25 cellular contexts compared by ENCODE assay signal in the genomic region with DNA sequence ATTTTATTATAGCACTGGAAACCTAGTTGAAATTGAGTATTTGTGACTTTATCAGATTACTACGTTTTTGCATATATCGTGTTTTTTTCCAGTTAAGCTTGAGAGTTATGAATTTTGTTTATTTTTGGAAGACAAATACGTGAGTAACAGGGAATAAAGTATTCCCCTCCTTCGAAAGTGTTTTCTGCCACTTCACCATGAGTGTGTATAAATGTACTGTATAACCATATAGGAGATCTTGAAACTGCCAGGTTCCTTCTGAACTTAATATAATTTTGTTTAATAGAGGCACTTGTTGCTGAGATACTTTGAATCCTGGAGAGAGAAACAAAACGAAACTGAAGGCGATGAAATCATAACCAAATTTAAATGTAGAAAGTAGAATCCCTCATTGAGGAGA.
A peak's percentile ranks its signal among the peaks of the same experiment; 100 is the strongest.
DNase-seq lines count a peak whose midpoint lies in the region; ATAC-seq and TF ChIP-seq lines count a peak whose summit lies in the region.
"Had no signal": no experiment of that assay in that cellular context is flagged by ENCODE, and none has a peak within 500 bp of the region (broad histone marks: within the 10 kb centered on the region; RNA-seq: fewer than 3 reads in every experiment).

No MANE protein-coding gene starts in this region.

- POLR2A ChIA-PET in OCI-LY7 (lab: Charles Lee), result interaction anchor here (1.2 kb wide), 1 partner anchor 12 kb away, joined by 4 read pairs; no protein-coding TSS in a partner anchor

- H4K20me1 ChIP-seq in OCI-LY7 (ENCODE audit: insufficient read depth, low read length) (no peaks in the 10 kb centered on the region), fibroblast of lung (ENCODE audit: control insufficient read depth, extremely low read depth, insufficient read depth, low read length) (no peaks in the 10 kb centered on the region)

- no peaks in the 10 kb centered on the region for H3K9me3 ChIP-seq in OCI-LY7 (ENCODE audit: low read length)
- H3K9me3 ChIP-seq in fibroblast of lung (ENCODE audit: control insufficient read depth, insufficient read depth, low read depth, low read length), result no peaks in the 10 kb centered on the region

- peak overlapping the region; percentile 44; the same call in 1 of the 2 replicates for H2AFZ ChIP-seq in OCI-LY7 (ENCODE audit: low read length)
- H2AFZ ChIP-seq in fibroblast of lung (ENCODE audit: low read length), result peak overlapping the region; percentile 3

- TF ChIP-seq CTCF in OCI-LY7 (conservative IDR thresholded peaks at IDR 0.05; ENCODE audit: low read length), result no peak
- TF ChIP-seq CTCF in fibroblast of lung (conservative IDR thresholded peaks at IDR 0.05 in 1 of 2, IDR thresholded peaks at IDR 0.05 in 1 of 2; ENCODE audit: low read depth in 1 of 2, low read length in 2 of 2), result no peak

- DNase-seq in NCI-H460 (ENCODE audit: extremely low read depth, low read depth), result peak; percentile 48
- DNase-seq in OCI-LY7 (ENCODE audit: low spot score), result no peak
- no peak for DNase-seq in fibroblast of lung (ENCODE audit: low read depth in 2 of 2)
- no peak for DNase-seq in HuH-7.5 (ENCODE audit: low spot score)
- DNase-seq in activated gamma-delta T cell treated with Interleukin-2 at 50 U/mL for 16 hours, result no peak
- DNase-seq in Kasumi-1 (lab: John Stamatoyannopoulos, UW), result no peak
- DNase-seq: CD8-positive, alpha-beta T cell; DMS 273 treated with DMSO at 0.1 percent for 48 hours; DMS79; EL; GDM1; NCI-H1092 treated with DMSO at 0.1 percent for 48 hours; NCI-H1436; NCI-H187; NCI-H2081 treated with DMSO at 0.1 percent for 48 hours; NCI-H2171; NCI-H226; NCI-H510A treated with DMSO at 0.1 percent for 48 hours; NCI-H748 treated with DMSO at 0.1 percent for 48 hours; SIG-M5 had no signal

- H3K36me3 ChIP-seq in OCI-LY7 (ENCODE audit: insufficient read depth, low read length) (no peaks in the 10 kb centered on the region), fibroblast of lung (ENCODE audit: control insufficient read depth, insufficient read depth, low read length) (no peaks in the 10 kb centered on the region)

- no peaks in the 10 kb centered on the region for H3K4me1 ChIP-seq in OCI-LY7 (ENCODE audit: insufficient read depth, low read length, poor library complexity, severe bottlenecking)
- H3K4me1 ChIP-seq in fibroblast of lung (ENCODE audit: control insufficient read depth, extremely low read depth, insufficient read depth, low read length), result no peaks in the 10 kb centered on the region

- H3K4me3 ChIP-seq in OCI-LY7 (ENCODE audit: low read depth, low read length, poor library complexity, severe bottlenecking) (no peak overlapping the region), fibroblast of lung (replicated peaks in 1 of 4; ENCODE audit: control extremely low read depth in 1 of 4, insufficient read depth in 1 of 4, low read depth in 3 of 4, low read length in 4 of 4) (no peak overlapping the region)
- H3K4me3 ChIP-seq: GM12878 had no signal

- H3K4me2 ChIP-seq in OCI-LY7 (ENCODE audit: low read length) (no peak overlapping the region), fibroblast of lung (ENCODE audit: extremely low read depth, insufficient read depth, low read length) (no peak overlapping the region)
- H3K4me2 ChIP-seq: KMS-11 had no signal

- no peak for TF ChIP-seq POLR2A in GM18505 (IDR thresholded peaks at IDR 0.05; ENCODE audit: borderline replicate concordance, extremely low read depth, insufficient read depth, insufficient read length)

- no peaks in the 10 kb centered on the region for H3K9me2 ChIP-seq in OCI-LY7 (ENCODE audit: insufficient read depth, low read length)

- no peak overlapping the region for H3K9ac ChIP-seq in fibroblast of lung (ENCODE audit: insufficient read depth, low read length)
- H3K9ac ChIP-seq: KMS-11 had no signal

- no peaks in the 10 kb centered on the region for H3K27me3 ChIP-seq in fibroblast of lung (ENCODE audit: control insufficient read depth, insufficient read depth, low read length)

- CTCF ChIA-PET in OCI-LY7 (lab: Charles Lee; ENCODE audit: unreplicated experiment), result no interaction called here

- BruUV-seq in OCI-LY7 (replicated peaks; lab: Mats Ljungman, UMichigan), result no TSS peak

- H3K27ac ChIP-seq in OCI-LY7 (ENCODE audit: low read depth, low read length, poor library complexity, severe bottlenecking) (no peak overlapping the region), fibroblast of lung (ENCODE audit: insufficient read depth, low read length) (no peak overlapping the region)
- H3K27ac ChIP-seq: C4-2B, KMS-11 had no signal

- H3K79me2 ChIP-seq in OCI-LY7 (ENCODE audit: insufficient read depth, low read depth, low read length) (no peaks in the 10 kb centered on the region), fibroblast of lung (ENCODE audit: control insufficient read depth, insufficient read depth, low read length) (no peaks in the 10 kb centered on the region)

- ATAC-seq in GM18505 (IDR thresholded peaks at IDR 0.05; ENCODE audit: unreplicated experiment), result no peak
- ATAC-seq: CD8-positive, alpha-beta T cell; GM12878; HCT116 had no signal

- intact Hi-C loops in OCI-LY7 (cut with micrococcal nuclease; ENCODE audit: unreplicated experiment), result no loop called here
